ENCODE assay signal across 9 cellular contexts in the genomic region with DNA sequence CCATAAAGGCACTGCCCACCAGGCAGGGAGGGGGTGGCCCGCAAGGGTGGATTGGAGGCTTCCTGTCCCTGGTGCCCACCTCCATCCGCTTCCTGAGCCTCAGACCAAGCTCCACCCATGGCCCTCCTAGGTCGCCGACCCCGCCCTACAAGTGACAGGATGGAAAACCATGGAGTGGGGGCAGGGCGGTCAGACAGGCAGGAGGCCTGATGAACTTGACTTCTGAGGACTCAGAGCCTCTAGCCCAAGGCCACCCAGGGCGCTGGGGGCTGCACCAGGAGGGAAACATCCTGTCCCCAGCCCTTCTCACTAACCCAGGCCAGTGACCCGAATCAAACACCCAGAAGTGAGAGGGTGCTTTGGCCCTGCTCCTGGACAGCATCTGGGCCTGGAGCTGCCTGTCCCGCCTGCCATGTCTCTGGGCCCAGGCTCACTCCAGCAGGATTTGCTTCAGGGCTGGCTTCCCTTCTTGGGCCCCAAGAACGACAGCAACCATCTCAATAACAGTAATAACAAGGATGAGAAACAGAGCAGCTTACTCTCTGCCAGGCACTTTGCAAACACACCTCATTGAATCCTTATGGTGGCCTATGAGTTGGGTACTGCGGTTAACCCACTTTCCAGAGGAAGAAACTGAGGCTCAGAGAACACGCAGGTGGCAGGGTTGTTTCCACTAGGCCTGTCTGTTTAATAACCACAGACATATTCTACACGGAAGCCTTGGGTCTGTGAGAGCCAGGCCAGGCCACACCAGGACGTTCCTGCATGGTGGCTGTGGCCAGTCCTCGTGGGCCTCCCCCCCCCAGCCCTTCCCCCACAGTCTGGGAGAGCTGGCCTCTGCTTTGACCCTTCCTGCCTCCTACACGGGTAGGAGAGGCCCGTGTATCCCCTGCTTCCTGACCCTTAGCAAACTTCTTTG. TPM values are rescaled to one million over a fixed set of nuclear protein-coding genes. Genes with fewer than 3 reads are reported as not detected.
DNase-seq lines count a peak whose midpoint lies in the region; ATAC-seq and TF ChIP-seq lines count a peak whose summit lies in the region.
"Had no signal": no experiment of that assay in that cellular context is flagged by ENCODE, and none has a peak within 500 bp of the region (broad histone marks: within the 10 kb centered on the region; RNA-seq: fewer than 3 reads in every experiment).

No MANE protein-coding gene starts in this region.

- DNase-seq in SW480 (ENCODE audit: low spot score) (peak; percentile 75), body of pancreas (peak; percentile 43 to 62 (median 52)), NCI-H2107 (lab: John Stamatoyannopoulos, UW) (no peak), NCI-H2227 treated with DMSO at 0.1 percent for 48 hours (lab: John Stamatoyannopoulos, UW) (no peak), NCI-H1048 (lab: John Stamatoyannopoulos, UW) (no peak)
- peak; percentile 80 for DNase-seq in stimulated activated naive B cell treated with anti-CD40 and anti-IgM and Interleukin-4, amounts not matched to agents 10 μg/mL and 1 μg/mL and 100 μg/mL, for 72 hours

- H3K36me3 ChIP-seq in body of pancreas (replicated peaks in 1 of 2; ENCODE audit: insufficient read depth in 1 of 2, low read depth in 2 of 2) (no peaks in the 10 kb centered on the region), mesodermal cell (ENCODE audit: control insufficient read depth, insufficient read depth, low read length) (peaks cover 4% of the 10 kb centered on the region)

- H3K27ac ChIP-seq in body of pancreas = peak overlapping the region; percentile 40 to 88 (median 80)
- H3K27ac ChIP-seq in mesodermal cell (ENCODE audit: low read depth, low read length, severe bottlenecking) = peak overlapping the region; percentile 39
- H3K27ac ChIP-seq: SK-N-MC had no signal

- peaks cover 51% of the 10 kb centered on the region for H3K4me1 ChIP-seq in body of pancreas
- peaks cover 33% of the 10 kb centered on the region for H3K4me1 ChIP-seq in mesodermal cell (ENCODE audit: control insufficient read depth, insufficient read depth, low read length, poor library complexity, severe bottlenecking)

- 59 to 70% methylated on average over 8 to 17 of the region's 17 CpGs for WGBS in body of pancreas, 2 donors
- 45 to 52% methylated on average over 13 to 16 of the region's 17 CpGs for WGBS in mesodermal cell (ENCODE audit: insufficient coverage in 2 of 2), 2 experiments

- peak in 1 of 3 donors; percentile 6 for TF ChIP-seq POLR2A in body of pancreas (IDR thresholded peaks at IDR 0.05)

- peaks cover 39 to 66% of the 10 kb centered on the region in 2 donors for H3K4me1 Mint-ChIP-seq in stimulated activated naive B cell treated with anti-CD40 and anti-IgM and Interleukin-4, amounts not matched to agents 10 μg/mL and 1 μg/mL and 100 μg/mL, for 72 hours

- H3K9me3 ChIP-seq in body of pancreas = no peaks in the 10 kb centered on the region
- H3K9me3 ChIP-seq in mesodermal cell (ENCODE audit: control insufficient read depth, low read length) = no peaks in the 10 kb centered on the region

- ATAC-seq in GM21576 (IDR thresholded peaks at IDR 0.05; ENCODE audit: unreplicated experiment) = peak; percentile 21
- no peak for ATAC-seq in body of pancreas
- peak; percentile 58 to 61 for ATAC-seq in stimulated activated naive B cell treated with anti-CD40 and anti-IgM and Interleukin-4, amounts not matched to agents 10 μg/mL and 1 μg/mL and 100 μg/mL, for 72 hours (replicated peaks)

- intact Hi-C loops in body of pancreas (cut with DNase I) = no loop called here

- TF ChIP-seq CTCF in body of pancreas (IDR thresholded peaks at IDR 0.05) = no peak

- H3K36me3 Mint-ChIP-seq in stimulated activated naive B cell treated with anti-CD40 and anti-IgM and Interleukin-4, amounts not matched to agents 10 μg/mL and 1 μg/mL and 100 μg/mL, for 72 hours = peaks cover 10 to 21% of the 10 kb centered on the region in 2 donors

- no peaks in the 10 kb centered on the region for H3K27me3 Mint-ChIP-seq in stimulated activated naive B cell treated with anti-CD40 and anti-IgM and Interleukin-4, amounts not matched to agents 10 μg/mL and 1 μg/mL and 100 μg/mL, for 72 hours

- H3K9me3 Mint-ChIP-seq in stimulated activated naive B cell treated with anti-CD40 and anti-IgM and Interleukin-4, amounts not matched to agents 10 μg/mL and 1 μg/mL and 100 μg/mL, for 72 hours = no peaks in the 10 kb centered on the region

- peak overlapping the region; percentile 99 for H3K27ac Mint-ChIP-seq in stimulated activated naive B cell treated with anti-CD40 and anti-IgM and Interleukin-4, amounts not matched to agents 10 μg/mL and 1 μg/mL and 100 μg/mL, for 72 hours

- no peaks in the 10 kb centered on the region for H3K27me3 ChIP-seq in body of pancreas

- H3K4me3 Mint-ChIP-seq in stimulated activated naive B cell treated with anti-CD40 and anti-IgM and Interleukin-4, amounts not matched to agents 10 μg/mL and 1 μg/mL and 100 μg/mL, for 72 hours = peak overlapping the region; percentile 79 to 85

- H3K4me3 ChIP-seq in body of pancreas (no peak overlapping the region), mesodermal cell (ENCODE audit: extremely low read depth, insufficient read depth, low read length, poor library complexity, severe bottlenecking) (no peak overlapping the region)
- H3K4me3 ChIP-seq: SK-N-MC had no signal

RNA-seq across cellular contexts. Expression of a gene that starts 4.4 kb away (rescaled TPM):
- total RNA-seq in body of pancreas = 10 to 100 TPM; 46.1 to 66.7 TPM
- 42.1 TPM for polyA plus RNA-seq in mesodermal cell (2013, experiment 1 of 2)
- 36.7 TPM for polyA plus RNA-seq in mesodermal cell (2013, experiment 2 of 2)

RNA-seq across cellular contexts. Expression of a gene that starts 13.0 kb away (rescaled TPM):
- total RNA-seq in body of pancreas = 10 to 100 TPM; 36.6 to 63.8 TPM
- 23.1 TPM for polyA plus RNA-seq in mesodermal cell (2013, experiment 1 of 2)
- polyA plus RNA-seq in mesodermal cell (2013, experiment 2 of 2) = 21.1 TPM

RNA-seq across cellular contexts. Expression of a gene that starts 26.3 kb away (rescaled TPM):
- total RNA-seq in body of pancreas = 10 to 100 TPM in 1 of 2 donors, 1 to 10 TPM in 1; 8.8 to 23.7 TPM
- polyA plus RNA-seq in mesodermal cell (2013, experiment 1 of 2) = 88.2 TPM
- 72.8 TPM for polyA plus RNA-seq in mesodermal cell (2013, experiment 2 of 2)

RNA-seq across cellular contexts. Expression of a gene that starts 26.8 kb away (rescaled TPM):
- total RNA-seq in body of pancreas = 1 to 10 TPM; 1.3 to 2.6 TPM
- polyA plus RNA-seq in mesodermal cell (2013, experiment 1 of 2) = 1.7 TPM
- polyA plus RNA-seq in mesodermal cell (2013, experiment 2 of 2) = 1.8 TPM

RNA-seq across cellular contexts. Expression of a gene that starts 33.8 kb away (rescaled TPM):
- total RNA-seq in body of pancreas = 10 to 100 TPM; 23.3 to 39.9 TPM
- 36.4 TPM for polyA plus RNA-seq in mesodermal cell (2013, experiment 1 of 2)
- polyA plus RNA-seq in mesodermal cell (2013, experiment 2 of 2) = 27.3 TPM

Comparison
In these comparisons a context has a peak if more than half of its experiments do, and no peak if none do; other contexts are left out.
1. DNase-seq: peak in SW480 (single experiment), body of pancreas (4 of 4) and stimulated activated naive B cell treated with anti-CD40 and anti-IgM and Interleukin-4, amounts not matched to agents 10 μg/mL and 1 μg/mL and 100 μg/mL, for 72 hours (single experiment); none in NCI-H2107 (single experiment), NCI-H2227 treated with DMSO at 0.1 percent for 48 hours (single experiment) and NCI-H1048 (single experiment).